ENCODE assay signal across 14 cellular contexts in genomic region chr15:101063891-101064794, GRCh38.
DNase-seq lines count a peak whose midpoint lies in the region; ATAC-seq and TF ChIP-seq lines count a peak whose summit lies in the region.
"Had no signal": no experiment of that assay in that cellular context is flagged by ENCODE, and none has a peak within 500 bp of the region (broad histone marks: within the 10 kb centered on the region; RNA-seq: fewer than 3 reads in every experiment).

No MANE protein-coding gene starts in this region.

- TF ChIP-seq CTCF in SK-N-SH (IDR thresholded peaks at IDR 0.05), result no peak
- no peak for TF ChIP-seq CTCF in heart right ventricle (IDR thresholded peaks at IDR 0.05)
- TF ChIP-seq CTCF in omental fat pad (IDR thresholded peaks at IDR 0.05), result no peak
- no peak for TF ChIP-seq CTCF in PC-9 (conservative IDR thresholded peaks at IDR 0.05)

- 90% methylated on average over 21 of the region's 30 CpGs for WGBS in SK-N-SH (ENCODE audit: low lambda C conversion rate)
- 73% methylated on average over 30 of the region's 30 CpGs for WGBS in heart right ventricle, 2 donors
- WGBS in aorta, 2 donors, result 12 to 18% methylated on average over 30 of the region's 30 CpGs

- H3K4me2 ChIP-seq in SK-N-SH (no peak overlapping the region), PC-9 (no peak overlapping the region)

- POLR2A ChIA-PET in SK-N-SH (lab: Yijun Ruan, JAX) (no interaction called here), PC-9 (lab: Charles Lee; ENCODE audit: unreplicated experiment) (no interaction called here)

- H3K4me3 ChIP-seq in SK-N-SH (ENCODE audit: low read depth in 2 of 2, low read length in 1 of 2) (no peak overlapping the region), heart right ventricle (no peak overlapping the region), aorta (ENCODE audit: low read length in 2 of 2) (no peak overlapping the region), PC-9 (no peak overlapping the region)
- H3K4me3 ChIP-seq: adrenal gland, GM12878 had no signal

- peaks cover 0 to 17% of the 10 kb centered on the region in 2 experiments for H3K36me3 ChIP-seq in SK-N-SH (replicated peaks in 1 of 2; ENCODE audit: control insufficient read depth in 1 of 2, insufficient read depth in 2 of 2, low read length in 1 of 2)
- peaks cover 0 to 87% (median 4%) of the 10 kb centered on the region in 9 donors for H3K36me3 ChIP-seq in heart right ventricle
- H3K36me3 ChIP-seq in aorta (ENCODE audit: control insufficient read depth in 1 of 2, insufficient read depth in 2 of 2, low read length in 1 of 2), result no peaks in the 10 kb centered on the region
- no peaks in the 10 kb centered on the region for H3K36me3 ChIP-seq in PC-9 (ENCODE audit: low read depth)
- H3K36me3 ChIP-seq: adrenal gland had no signal

- H2AFZ ChIP-seq in SK-N-SH (ENCODE audit: low read depth) (no peak overlapping the region), PC-9 (no peak overlapping the region)

- H3K9me2 ChIP-seq in SK-N-SH, result no peaks in the 10 kb centered on the region
- no peaks in the 10 kb centered on the region for H3K9me2 ChIP-seq in PC-9 (ENCODE audit: insufficient read depth)

- no peak for TF ChIP-seq EP300 in SK-N-SH (IDR thresholded peaks at IDR 0.05; ENCODE audit: borderline replicate concordance in 1 of 2, low read depth in 1 of 2, low read length in 1 of 2)

- ATAC-seq in SK-N-SH treated with all-trans-retinoic acid at 6 μM for 48 hours, result no peak; the same call in 2 of the 3 replicates
- peak; percentile 43 to 78 (median 59) for ATAC-seq in heart right ventricle
- no peak for ATAC-seq in omental fat pad (ENCODE audit: low FRiP score)
- ATAC-seq in aorta (ENCODE audit: low FRiP score), result peak; percentile 51

- peak overlapping the region in 1 of 2 experiments; percentile 6; a peak in 1 of 4 replicates for H3K27ac ChIP-seq in SK-N-SH (ENCODE audit: low read depth in 2 of 2, low read length in 1 of 2)
- peak overlapping the region in 2 of 10 donors; percentile 31 to 51 for H3K27ac ChIP-seq in heart right ventricle
- H3K27ac ChIP-seq in aorta (ENCODE audit: low read depth in 1 of 2, low read length in 2 of 2), result no peak overlapping the region
- H3K27ac ChIP-seq in PC-9, result no peak overlapping the region

- no peaks in the 10 kb centered on the region for H3K9me3 ChIP-seq in SK-N-SH
- peaks cover 0 to 9% (median 0%) of the 10 kb centered on the region in 11 donors for H3K9me3 ChIP-seq in heart right ventricle
- H3K9me3 ChIP-seq in aorta (ENCODE audit: control insufficient read depth, low read length), result no peaks in the 10 kb centered on the region
- H3K9me3 ChIP-seq in PC-9 (ENCODE audit: insufficient read depth, low read depth), result no peaks in the 10 kb centered on the region
- H3K9me3 ChIP-seq: adrenal gland had no signal

- H3K27me3 ChIP-seq in SK-N-SH (ENCODE audit: insufficient read depth), result no peaks in the 10 kb centered on the region
- no peaks in the 10 kb centered on the region for H3K27me3 ChIP-seq in heart right ventricle
- no peaks in the 10 kb centered on the region for H3K27me3 ChIP-seq in aorta (ENCODE audit: control insufficient read depth in 1 of 2, insufficient read depth in 2 of 2, low read length in 1 of 2)
- no peaks in the 10 kb centered on the region for H3K27me3 ChIP-seq in PC-9 (ENCODE audit: insufficient read depth, low read depth)
- H3K27me3 ChIP-seq: adrenal gland had no signal

- intact Hi-C loops in heart right ventricle (cut with DNase I), result no loop called here
- intact Hi-C loops in aorta (cut with DNase I), result no loop called here
- intact Hi-C loops in PC-9 (cut with micrococcal nuclease; ENCODE audit: unreplicated experiment), result no loop called here

- no peak for TF ChIP-seq RAD21 in SK-N-SH (IDR thresholded peaks at IDR 0.05; ENCODE audit: low read length)

- CTCF ChIA-PET in SK-N-SH (lab: Yijun Ruan, JAX) (interaction anchor here (0.6 to 3.0 kb wide), 5 partner anchors 9 to 187 kb away, joined by 3 to 11 read pairs (median 5); partner anchors contain the start of gene CHSY1), PC-9 (lab: Charles Lee) (no interaction called here)

- H3K79me2 ChIP-seq in SK-N-SH (ENCODE audit: insufficient read depth) (no peaks in the 10 kb centered on the region), PC-9 (ENCODE audit: low read depth) (no peaks in the 10 kb centered on the region)

- H4K20me1 ChIP-seq in SK-N-SH (ENCODE audit: insufficient read depth) (no peaks in the 10 kb centered on the region), PC-9 (ENCODE audit: insufficient read depth) (no peaks in the 10 kb centered on the region)

- no peak overlapping the region for H3K9ac ChIP-seq in SK-N-SH

- H3K4me1 ChIP-seq in SK-N-SH (ENCODE audit: control insufficient read depth in 1 of 2, insufficient read depth in 2 of 2, low read depth in 1 of 2, low read length in 1 of 2), result peaks cover 0 to 19% of the 10 kb centered on the region in 2 experiments; a peak in 1 of 4 replicates
- peaks cover 4 to 29% (median 23%) of the 10 kb centered on the region in 9 donors for H3K4me1 ChIP-seq in heart right ventricle
- no peaks in the 10 kb centered on the region for H3K4me1 ChIP-seq in aorta (ENCODE audit: control insufficient read depth in 1 of 2, insufficient read depth in 2 of 2, low read length in 2 of 2)
- H3K4me1 ChIP-seq in PC-9 (replicated peaks; ENCODE audit: insufficient read depth), result peaks cover 10% of the 10 kb centered on the region

- peak; percentile 54 for DNase-seq in SK-N-SH
- peak in 1 of 2 donors; percentile 69 for DNase-seq in heart right ventricle
- peak; percentile 11 for DNase-seq in omental fat pad (ENCODE audit: low spot score)
- peak; percentile 85 to 89 for DNase-seq in aorta
- no peak for DNase-seq in PC-9
- no peak for DNase-seq in stimulated activated CD4-positive, alpha-beta T cell treated with anti-CD3 and anti-CD28 coated beads, Interleukin-1b, Interleukin-23, amount 100 ng/mL, for 48 hours
- DNase-seq in DMS53 (lab: John Stamatoyannopoulos, UW), result no peak
- DNase-seq: 8988T; KG1; NCI-H2029 treated with DMSO at 0.1 percent for 48 hours; stimulated activated naive CD4-positive, alpha-beta T cell had no signal

- no peaks in the 10 kb centered on the region for H3F3A ChIP-seq in SK-N-SH (replicated peaks; ENCODE audit: insufficient read depth)
- H3F3A ChIP-seq in PC-9 (ENCODE audit: insufficient read depth, low read depth), result no peaks in the 10 kb centered on the region

- BruUV-seq in PC-9 (replicated peaks; lab: Mats Ljungman, UMichigan), result no TSS peak

TF ChIP-seq in SK-N-SH, 30 proteins besides CTCF, POLR2A, EP300 and RAD21 (continues in another document):
- no peak for TF ChIP-seq GATA2 (CRISPR knock-in tag; IDR thresholded peaks at IDR 0.05)
- no peak for TF ChIP-seq MAX (IDR thresholded peaks at IDR 0.05; ENCODE audit: low read depth)
- TF ChIP-seq FOXM1 (IDR thresholded peaks at IDR 0.05; ENCODE audit: low read depth), result no peak
- TF ChIP-seq RFX5 (IDR thresholded peaks at IDR 0.05; ENCODE audit: low read length), result no peak
- TF ChIP-seq NRF1 (IDR thresholded peaks at IDR 0.05; ENCODE audit: low read depth, low read length), result no peak
- no peak for TF ChIP-seq USF1 (IDR thresholded peaks at IDR 0.05; ENCODE audit: borderline replicate concordance, low read depth)
- no peak for TF ChIP-seq RCOR1 (IDR thresholded peaks at IDR 0.05; ENCODE audit: low read length)
- TF ChIP-seq MEF2A (IDR thresholded peaks at IDR 0.05; ENCODE audit: borderline replicate concordance, low read depth), result no peak
- no peak for TF ChIP-seq EZH2phosphoT487 (IDR thresholded peaks at IDR 0.05; ENCODE audit: borderline replicate concordance, low read depth)
- TF ChIP-seq FOXJ3 (CRISPR knock-in tag; IDR thresholded peaks at IDR 0.05), result no peak
- TF ChIP-seq NFIC (IDR thresholded peaks at IDR 0.05; ENCODE audit: borderline replicate concordance), result no peak
- no peak for TF ChIP-seq FOSL2 (IDR thresholded peaks at IDR 0.05; ENCODE audit: borderline replicate concordance, low read depth)
- no peak for TF ChIP-seq YY1 (IDR thresholded peaks at IDR 0.05; ENCODE audit: low read depth)

TF ChIP-seq in SK-N-SH treated with all-trans-retinoic acid at 6 μM for 48 hours, 23 proteins besides CTCF, POLR2A, EP300 and RAD21:
- TF ChIP-seq GLIS3 (CRISPR knock-in tag; IDR thresholded peaks at IDR 0.05) (no peak), ZNF70 (CRISPR knock-in tag; IDR thresholded peaks at IDR 0.05) (no peak), ARNTL (CRISPR knock-in tag; IDR thresholded peaks at IDR 0.05; ENCODE audit: borderline replicate concordance, low read depth) (no peak), SNAI2 (CRISPR knock-in tag; IDR thresholded peaks at IDR 0.05) (no peak), CSDC2 (CRISPR knock-in tag; IDR thresholded peaks at IDR 0.05) (no peak), ZFP30 (CRISPR knock-in tag; IDR thresholded peaks at IDR 0.05) (no peak), CSRNP3 (CRISPR knock-in tag; IDR thresholded peaks at IDR 0.05) (no peak), ZC3H10 (CRISPR knock-in tag; IDR thresholded peaks at IDR 0.05) (no peak)

Comparison
In these comparisons a context has a peak if more than half of its experiments do, and no peak if none do; other contexts are left out.
1. DNase-seq: peak in SK-N-SH (single experiment), omental fat pad (single experiment) and aorta (2 of 2); none in PC-9 (0 of 2), stimulated activated CD4-positive, alpha-beta T cell treated with anti-CD3 and anti-CD28 coated beads, Interleukin-1b, Interleukin-23, amount 100 ng/mL, for 48 hours (single experiment) and DMS53 (single experiment).
2. ATAC-seq: peak in heart right ventricle (8 of 8) and aorta (single experiment); none in SK-N-SH treated with all-trans-retinoic acid at 6 μM for 48 hours (single experiment) and omental fat pad (single experiment).